In genomic region chr10:94344522-94345122, GRCh38 we compare ENCODE assay signal across 9 cellular contexts. TPM values are rescaled to one million over a fixed set of nuclear protein-coding genes. Genes with fewer than 3 reads are reported as not detected.
DNase-seq lines count a peak whose midpoint lies in the region; ATAC-seq and TF ChIP-seq lines count a peak whose summit lies in the region.
"Had no signal": no experiment of that assay in that cellular context is flagged by ENCODE, and none has a peak within 500 bp of the region (broad histone marks: within the 10 kb centered on the region; RNA-seq: fewer than 3 reads in every experiment).

No MANE protein-coding gene starts in this region.

- peaks cover 31% of the 10 kb centered on the region for H3K4me1 Mint-ChIP-seq in activated B cell treated with CpG ODN at 0.5 μM for 24 hours

- POLR2A ChIA-PET in activated B cell treated with CpG ODN at 0.5 μM for 24 hours (lab: Charles Lee): interaction anchor here (1.0 to 1.6 kb wide), 2 partner anchors 18 to 58 kb away, joined by 4 to 7 read pairs; partner anchors contain the start of gene NOC3L

- H3K27ac Mint-ChIP-seq in activated B cell treated with CpG ODN at 0.5 μM for 24 hours: peak overlapping the region; percentile 90
- H3K27ac Mint-ChIP-seq: CD8-positive, alpha-beta T cell had no signal

- intact Hi-C loops in activated B cell treated with CpG ODN at 0.5 μM for 24 hours (cut with micrococcal nuclease): loop anchor here (1.0 to 5.0 kb wide), 3 partner anchors 18 to 98 kb away; partner anchors contain the start of genes NOC3L and TBC1D12

- no peaks in the 10 kb centered on the region for H3K27me3 Mint-ChIP-seq in activated B cell treated with CpG ODN at 0.5 μM for 24 hours

- no peak for TF ChIP-seq CTCF in activated B cell treated with CpG ODN at 0.5 μM for 24 hours (IDR thresholded peaks at IDR 0.05)

- no peak for DNase-seq in activated B cell treated with CpG ODN at 0.5 μM for 24 hours
- no peak for DNase-seq in cortex of kidney (lab: John Stamatoyannopoulos, UW)
- no peak for DNase-seq in NCI-H510A treated with DMSO at 0.1 percent for 48 hours (lab: John Stamatoyannopoulos, UW)
- DNase-seq in NK-92 treated with Interleukin-12 subunit alpha and Interleukin-12 subunit beta, amount 100 ng/mL, for 24 hours (lab: John Stamatoyannopoulos, UW): no peak
- DNase-seq: CD8-positive, alpha-beta T cell had no signal

- H3K4me3 Mint-ChIP-seq in activated B cell treated with CpG ODN at 0.5 μM for 24 hours: peak overlapping the region; percentile 79
- H3K4me3 Mint-ChIP-seq: CD8-positive, alpha-beta T cell had no signal

- no peaks in the 10 kb centered on the region for H3K9me3 Mint-ChIP-seq in activated B cell treated with CpG ODN at 0.5 μM for 24 hours
- H3K9me3 Mint-ChIP-seq: CD8-positive, alpha-beta T cell had no signal

- ATAC-seq in GM18867 (IDR thresholded peaks at IDR 0.05; ENCODE audit: unreplicated experiment) (peak; percentile 97), GM21576 (IDR thresholded peaks at IDR 0.05; ENCODE audit: unreplicated experiment) (peak; percentile 98), HG03139 (IDR thresholded peaks at IDR 0.05; ENCODE audit: unreplicated experiment) (peak; percentile 91), activated B cell treated with CpG ODN at 0.5 μM for 24 hours (ENCODE audit: low read depth) (peak; percentile 91), esophagus mucosa (no peak)
- ATAC-seq: CD8-positive, alpha-beta T cell had no signal

- peaks cover 71% of the 10 kb centered on the region for H3K36me3 Mint-ChIP-seq in activated B cell treated with CpG ODN at 0.5 μM for 24 hours (ENCODE audit: low read depth)

- CTCF ChIA-PET in activated B cell treated with CpG ODN at 0.5 μM for 24 hours (lab: Charles Lee): interaction anchor here (1.2 to 1.5 kb wide), 2 partner anchors 17 to 59 kb away, joined by 3 to 5 read pairs; no protein-coding TSS in a partner anchor

RNA-seq across cellular contexts. Expression of gene NOC3L, which starts 18.1 kb away (rescaled TPM):
- 46.7 and 50.8 TPM in 2 replicates for total RNA-seq in activated B cell treated with CpG ODN at 0.5 μM for 24 hours
- 11.8 TPM for total RNA-seq in esophagus mucosa

RNA-seq across cellular contexts. Expression of gene TBC1D12, which starts 57.7 kb away (rescaled TPM):
- total RNA-seq in activated B cell treated with CpG ODN at 0.5 μM for 24 hours (6.1 and 7.0 TPM in 2 replicates), esophagus mucosa (3.6 TPM)
